ENCODE assay signal across 9 cellular contexts in genomic region chr7:138979988-138980574, GRCh38. TPM values are rescaled to one million over a fixed set of nuclear protein-coding genes. Genes with fewer than 3 reads are reported as not detected.
DNase-seq lines count a peak whose midpoint lies in the region; FAIRE-seq and TF ChIP-seq lines count a peak whose summit lies in the region.
"Had no signal": no experiment of that assay in that cellular context is flagged by ENCODE, and none has a peak within 500 bp of the region (broad histone marks: within the 10 kb centered on the region; RNA-seq: fewer than 3 reads in every experiment).

No MANE protein-coding gene starts in this region.

- no peak overlapping the region for H3K27ac Mint-ChIP-seq in activated T-cell treated with anti-CD3 and anti-CD28 coated beads, Interleukin-2, amount 50 U/mL, for 24 hours
- no peak overlapping the region for H3K27ac Mint-ChIP-seq in activated T-helper 1 cell treated with anti-CD3 and anti-CD28 coated beads, Interleukin-12 subunit alpha, Interleukin-12 subunit beta, Interleukin-2, Interleukin-4 antibody, amounts not matched to agents 30 ng/mL and 10 ng/mL and 1 ng/mL, durations not matched to agents 14 hours and 24 hours and 36 hours

- no peaks in the 10 kb centered on the region for H3K9me3 Mint-ChIP-seq in activated T-cell treated with anti-CD3 and anti-CD28 coated beads, Interleukin-2, amount 50 U/mL, for 24 hours
- H3K9me3 Mint-ChIP-seq in activated T-helper 1 cell treated with anti-CD3 and anti-CD28 coated beads, Interleukin-12 subunit alpha, Interleukin-12 subunit beta, Interleukin-2, Interleukin-4 antibody, amounts not matched to agents 30 ng/mL and 10 ng/mL and 1 ng/mL, durations not matched to agents 14 hours and 24 hours and 36 hours = no peaks in the 10 kb centered on the region

- peak overlapping the region; percentile 67 for H3K4me3 ChIP-seq in kidney epithelial cell (ENCODE audit: low read depth, low read length)
- H3K4me3 ChIP-seq in thyroid gland (replicated peaks in 1 of 3) = peak overlapping the region in 2 of 3 donors; percentile 28 to 58

- 25 to 28% methylated on average over 9 of the region's 9 CpGs for WGBS in thyroid gland, 2 donors

- no peak overlapping the region for H3K27ac ChIP-seq in thyroid gland

- no peaks in the 10 kb centered on the region for H3K9me3 ChIP-seq in thyroid gland

- DNase-seq in activated T-cell treated with anti-CD3 and anti-CD28 coated beads, Interleukin-2, amount 50 U/mL, for 24 hours = no peak
- DNase-seq in activated T-cell treated with anti-CD3 and anti-CD28 coated beads, Interleukin-2, amount 50 U/mL, for 1 hour = no peak
- no peak for DNase-seq in activated T-helper 1 cell treated with anti-CD3 and anti-CD28 coated beads, Interleukin-12 subunit alpha, Interleukin-12 subunit beta, Interleukin-2, Interleukin-4 antibody, amounts not matched to agents 30 ng/mL and 10 ng/mL and 1 ng/mL, durations not matched to agents 14 hours and 24 hours and 36 hours (ENCODE audit: low spot score)
- no peak for DNase-seq in kidney epithelial cell (ENCODE audit: low read depth)
- peak; percentile 47 to 65 for DNase-seq in thyroid gland
- no peak for DNase-seq in GM19238 (ENCODE audit: insufficient read length, low spot score)
- DNase-seq in stimulated activated CD4-positive, alpha-beta T cell treated with anti-CD3 and anti-CD28 coated beads, Interleukin-4, amount 100 ng/mL, for 24 hours = no peak
- DNase-seq in HTR-8/SVneo (ENCODE audit: insufficient read length, low spot score) = no peak

- intact Hi-C loops in activated T-helper 1 cell treated with anti-CD3 and anti-CD28 coated beads, Interleukin-12 subunit alpha, Interleukin-12 subunit beta, Interleukin-2, Interleukin-4 antibody, amounts not matched to agents 30 ng/mL and 10 ng/mL and 1 ng/mL, durations not matched to agents 14 hours and 24 hours and 36 hours (cut with micrococcal nuclease) = loop anchor here (1.0 to 5.0 kb wide), 2 partner anchors 78 to 94 kb away; no protein-coding TSS in a partner anchor
- intact Hi-C loops in thyroid gland (cut with DNase I) = loop anchor here (5.0 kb wide), 1 partner anchor 93 kb away; no protein-coding TSS in a partner anchor

- no peak for FAIRE-seq in HTR-8/SVneo (lab: Jason Lieb, UNC)
- FAIRE-seq: GM18507 had no signal

- H3K27me3 Mint-ChIP-seq in activated T-cell treated with anti-CD3 and anti-CD28 coated beads, Interleukin-2, amount 50 U/mL, for 24 hours = peaks cover 47% of the 10 kb centered on the region
- peaks cover 53% of the 10 kb centered on the region for H3K27me3 Mint-ChIP-seq in activated T-helper 1 cell treated with anti-CD3 and anti-CD28 coated beads, Interleukin-12 subunit alpha, Interleukin-12 subunit beta, Interleukin-2, Interleukin-4 antibody, amounts not matched to agents 30 ng/mL and 10 ng/mL and 1 ng/mL, durations not matched to agents 14 hours and 24 hours and 36 hours (ENCODE audit: insufficient read depth)

- peaks cover 17 to 28% of the 10 kb centered on the region in 2 donors for H3K4me1 ChIP-seq in thyroid gland

- no peaks in the 10 kb centered on the region for H3K27me3 ChIP-seq in kidney epithelial cell (ENCODE audit: control insufficient read depth, insufficient read depth, low read length)
- no peaks in the 10 kb centered on the region for H3K27me3 ChIP-seq in thyroid gland

- TF ChIP-seq CTCF in kidney epithelial cell (IDR thresholded peaks at IDR 0.05; ENCODE audit: insufficient read depth, low read length, poor library complexity, severe bottlenecking) = no peak
- no peak for TF ChIP-seq CTCF in thyroid gland (IDR thresholded peaks at IDR 0.05)

- H3K4me1 Mint-ChIP-seq in activated T-cell treated with anti-CD3 and anti-CD28 coated beads, Interleukin-2, amount 50 U/mL, for 24 hours (ENCODE audit: low read depth) = peaks cover 14% of the 10 kb centered on the region
- H3K4me1 Mint-ChIP-seq in activated T-helper 1 cell treated with anti-CD3 and anti-CD28 coated beads, Interleukin-12 subunit alpha, Interleukin-12 subunit beta, Interleukin-2, Interleukin-4 antibody, amounts not matched to agents 30 ng/mL and 10 ng/mL and 1 ng/mL, durations not matched to agents 14 hours and 24 hours and 36 hours (ENCODE audit: low read depth) = peaks cover 9% of the 10 kb centered on the region

- no peak for TF ChIP-seq POLR2A in thyroid gland (IDR thresholded peaks at IDR 0.05)

- H3K36me3 Mint-ChIP-seq in activated T-cell treated with anti-CD3 and anti-CD28 coated beads, Interleukin-2, amount 50 U/mL, for 24 hours (ENCODE audit: low read depth) = no peaks in the 10 kb centered on the region
- H3K36me3 Mint-ChIP-seq in activated T-helper 1 cell treated with anti-CD3 and anti-CD28 coated beads, Interleukin-12 subunit alpha, Interleukin-12 subunit beta, Interleukin-2, Interleukin-4 antibody, amounts not matched to agents 30 ng/mL and 10 ng/mL and 1 ng/mL, durations not matched to agents 14 hours and 24 hours and 36 hours (ENCODE audit: low read depth) = no peaks in the 10 kb centered on the region

- H3K36me3 ChIP-seq in kidney epithelial cell (ENCODE audit: control insufficient read depth, insufficient read depth, low read length) (no peaks in the 10 kb centered on the region), thyroid gland (no peaks in the 10 kb centered on the region)

- H3K4me3 Mint-ChIP-seq in activated T-cell treated with anti-CD3 and anti-CD28 coated beads, Interleukin-2, amount 50 U/mL, for 24 hours = peak overlapping the region; percentile 82
- peak overlapping the region; percentile 85 for H3K4me3 Mint-ChIP-seq in activated T-helper 1 cell treated with anti-CD3 and anti-CD28 coated beads, Interleukin-12 subunit alpha, Interleukin-12 subunit beta, Interleukin-2, Interleukin-4 antibody, amounts not matched to agents 30 ng/mL and 10 ng/mL and 1 ng/mL, durations not matched to agents 14 hours and 24 hours and 36 hours

RNA-seq across cellular contexts. Expression of gene KIAA1549, which starts 1.1 kb away (rescaled TPM):
- total RNA-seq in activated T-helper 1 cell treated with anti-CD3 and anti-CD28 coated beads, Interleukin-12 subunit alpha, Interleukin-12 subunit beta, Interleukin-2, Interleukin-4 antibody, amounts not matched to agents 30 ng/mL and 10 ng/mL and 1 ng/mL, durations not matched to agents 14 hours and 24 hours and 36 hours = 0.59 and 0.75 TPM in 2 replicates
- 5.8 and 7.6 TPM in 2 replicates for total RNA-seq in kidney epithelial cell
- total RNA-seq in thyroid gland = 1 to 10 TPM; 1.2 to 3.9 (median 2.6) TPM

RNA-seq across cellular contexts. Expression of gene ZC3HAV1L, which starts 55.8 kb away (rescaled TPM):
- 29.6 and 31.5 TPM in 2 replicates for total RNA-seq in activated T-helper 1 cell treated with anti-CD3 and anti-CD28 coated beads, Interleukin-12 subunit alpha, Interleukin-12 subunit beta, Interleukin-2, Interleukin-4 antibody, amounts not matched to agents 30 ng/mL and 10 ng/mL and 1 ng/mL, durations not matched to agents 14 hours and 24 hours and 36 hours
- total RNA-seq in kidney epithelial cell (14.4 and 21.6 TPM in 2 replicates), thyroid gland (10 to 100 TPM; 31.7 to 73.7 (median 45.5) TPM)

Comparison
In these comparisons a context has a peak if more than half of its experiments do, and no peak if none do; other contexts are left out.
1. DNase-seq: peak in thyroid gland (2 of 2); none in activated T-cell treated with anti-CD3 and anti-CD28 coated beads, Interleukin-2, amount 50 U/mL, for 24 hours (single experiment), activated T-cell treated with anti-CD3 and anti-CD28 coated beads, Interleukin-2, amount 50 U/mL, for 1 hour (single experiment), activated T-helper 1 cell treated with anti-CD3 and anti-CD28 coated beads, Interleukin-12 subunit alpha, Interleukin-12 subunit beta, Interleukin-2, Interleukin-4 antibody, amounts not matched to agents 30 ng/mL and 10 ng/mL and 1 ng/mL, durations not matched to agents 14 hours and 24 hours and 36 hours (single experiment), kidney epithelial cell (single experiment), GM19238 (single experiment), stimulated activated CD4-positive, alpha-beta T cell treated with anti-CD3 and anti-CD28 coated beads, Interleukin-4, amount 100 ng/mL, for 24 hours (single experiment) and HTR-8/SVneo (single experiment).